In the genomic region with DNA sequence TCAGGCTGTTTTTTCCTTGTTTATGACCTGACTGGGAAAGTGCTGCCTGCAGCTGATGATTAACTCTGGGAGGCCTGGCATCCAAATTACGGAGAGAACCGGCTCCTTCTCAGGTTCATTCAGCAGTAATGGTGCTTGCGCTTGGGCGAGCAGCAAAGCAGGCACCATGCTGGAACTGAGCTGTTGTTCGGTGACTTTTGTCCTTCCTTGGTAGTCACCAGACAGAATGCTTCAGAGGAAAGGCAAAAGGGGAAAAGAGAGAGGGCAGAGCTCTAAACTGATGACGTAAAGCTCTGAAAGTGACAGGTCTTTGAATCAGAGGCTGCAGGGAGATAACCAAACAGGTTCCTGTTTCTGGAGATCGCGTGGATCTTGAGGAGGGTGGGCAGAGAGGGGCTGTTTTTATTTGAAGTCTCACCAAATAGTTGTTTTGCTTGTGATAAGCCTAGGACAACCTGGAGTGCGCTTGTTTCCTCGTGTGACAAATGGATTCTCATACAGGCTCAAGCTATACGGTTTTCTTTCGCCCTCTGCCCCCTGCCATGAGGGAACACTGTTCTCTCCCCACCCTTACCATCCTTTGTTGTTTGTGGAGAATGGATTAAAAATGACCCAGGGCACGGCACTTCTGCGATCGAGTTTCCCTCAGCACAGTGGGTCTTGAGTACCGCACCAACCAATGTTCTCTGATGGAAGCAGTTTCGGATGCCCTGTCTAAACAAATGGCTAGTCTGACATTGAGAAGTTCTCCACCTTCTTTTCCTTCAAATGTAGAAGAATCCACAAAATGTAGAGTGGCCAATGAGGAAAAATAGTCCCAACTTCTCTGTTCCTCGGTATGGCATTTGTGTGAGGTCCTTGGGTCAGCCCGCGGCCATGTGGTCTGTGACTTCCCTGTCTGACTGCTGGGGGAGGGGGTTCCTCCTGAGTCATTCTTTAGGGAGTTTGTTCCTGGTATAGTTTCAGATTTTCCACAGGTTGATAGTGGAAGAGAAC, we compare ENCODE assay signal across 1 cellular context.
TF ChIP-seq lines count a peak whose summit lies in the region.

No MANE protein-coding gene starts in this region.

TF ChIP-seq in HepG2, 621 proteins besides CTCF, POLR2A, EP300 and RAD21:
- no peak for TF ChIP-seq HCFC1 (IDR thresholded peaks at IDR 0.05; ENCODE audit: low read depth, low read length)
- no peak for TF ChIP-seq TBX2 (CRISPR knock-in tag; IDR thresholded peaks at IDR 0.05; ENCODE audit: borderline replicate concordance)
- peak; percentile 74 for TF ChIP-seq CREB1 (IDR thresholded peaks at IDR 0.05)
- no peak for TF ChIP-seq CREB1 (CRISPR knock-in tag; IDR thresholded peaks at IDR 0.05)
- no peak for TF ChIP-seq TAF1 (CRISPR knock-in tag; IDR thresholded peaks at IDR 0.05)
TF ChIP-seq in HepG2: peak in this region for 1.
